In the genomic region with DNA sequence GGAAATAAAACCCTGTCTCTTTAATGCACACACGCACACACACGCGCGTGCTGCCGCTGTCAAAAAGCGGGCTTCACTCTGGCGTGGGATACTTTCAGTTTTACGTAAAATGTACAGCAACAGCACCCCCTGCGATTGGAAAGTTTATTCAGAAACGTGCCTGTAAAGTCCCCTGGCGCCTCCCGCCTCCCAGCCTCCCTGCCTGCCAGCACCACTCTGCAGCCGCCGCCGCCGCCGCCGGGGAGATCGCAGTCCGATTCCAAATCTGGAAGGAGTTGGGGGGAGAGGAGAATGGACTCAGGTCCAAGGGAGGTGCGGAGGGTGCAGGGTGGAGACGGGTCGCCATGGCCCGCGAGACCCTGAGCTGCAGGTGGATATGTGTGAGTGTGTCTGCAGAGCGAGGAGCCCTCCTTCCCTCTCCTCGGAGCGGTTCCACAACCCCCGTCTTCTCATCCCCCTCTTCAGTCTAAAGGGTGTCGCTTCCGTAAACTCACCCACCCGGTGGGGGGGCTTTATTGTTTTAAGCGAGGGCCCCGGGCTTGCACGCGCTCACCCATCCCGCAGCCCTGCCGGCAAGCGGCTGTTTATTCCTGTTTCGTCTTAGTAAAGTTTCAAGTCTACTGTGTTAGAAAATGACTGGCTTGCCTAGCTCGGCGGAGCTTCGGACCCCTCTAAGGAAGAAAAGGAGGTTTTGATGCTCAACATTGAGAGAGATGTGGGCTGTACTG, we compare ENCODE assay signal across 8 cellular contexts. TPM values are rescaled to one million over a fixed set of nuclear protein-coding genes. Genes with fewer than 3 reads are reported as not detected.
DNase-seq lines count a peak whose midpoint lies in the region; ATAC-seq and FAIRE-seq lines count a peak whose summit lies in the region.

No MANE protein-coding gene starts in this region.

- FAIRE-seq in G401.6 (lab: Jason Lieb, UNC), result peak; percentile 78

- DNase-seq in SHP77 (lab: John Stamatoyannopoulos, UW) (peak; percentile 47 to 66), hepatic stellate cell (ENCODE audit: low spot score) (peak; percentile 59), sciatic nerve (ENCODE audit: low spot score) (no peak), COLO829 (ENCODE audit: low spot score) (no peak)
- peak; percentile 65 for DNase-seq in activated naive CD8-positive, alpha-beta T cell treated with anti-CD3 and anti-CD28 coated beads, Interleukin-2, amount 50 U/mL, for 24 hours

- peaks cover 67% of the 10 kb centered on the region for H3K27me3 Mint-ChIP-seq in activated naive CD8-positive, alpha-beta T cell treated with anti-CD3 and anti-CD28 coated beads, Interleukin-2, amount 50 U/mL, for 24 hours

- H3K36me3 ChIP-seq in HUES64 (ENCODE audit: insufficient read depth, low read length), result no peaks in the 10 kb centered on the region

- H3K9ac ChIP-seq in HUES64 (ENCODE audit: low read depth, low read length), result peak overlapping the region; percentile 63; the same call in 1 of the 2 replicates

- WGBS in HUES64, result under 1% methylated on average over 40 of the region's 43 CpGs

- peak; percentile 36 for ATAC-seq in GM21515 (IDR thresholded peaks at IDR 0.05; ENCODE audit: unreplicated experiment)
- peak; percentile 51 for ATAC-seq in activated naive CD8-positive, alpha-beta T cell treated with anti-CD3 and anti-CD28 coated beads, Interleukin-2, amount 50 U/mL, for 24 hours
- ATAC-seq in sciatic nerve, result peak; percentile 30

- peak overlapping the region; percentile 99; the same call in 1 of the 2 replicates for H3K27ac ChIP-seq in HUES64 (ENCODE audit: low read depth, low read length)

- H3K36me3 Mint-ChIP-seq in activated naive CD8-positive, alpha-beta T cell treated with anti-CD3 and anti-CD28 coated beads, Interleukin-2, amount 50 U/mL, for 24 hours (ENCODE audit: low read depth), result peaks cover 1% of the 10 kb centered on the region

- no peaks in the 10 kb centered on the region for H3K9me3 ChIP-seq in HUES64 (ENCODE audit: insufficient read depth, low read depth, low read length)

- H3K4me1 ChIP-seq in HUES64 (ENCODE audit: insufficient read depth, low read length), result peaks cover 12% of the 10 kb centered on the region

- H3K4me3 Mint-ChIP-seq in activated naive CD8-positive, alpha-beta T cell treated with anti-CD3 and anti-CD28 coated beads, Interleukin-2, amount 50 U/mL, for 24 hours, result peak overlapping the region; percentile 81

- no peaks in the 10 kb centered on the region for H3K9me3 Mint-ChIP-seq in activated naive CD8-positive, alpha-beta T cell treated with anti-CD3 and anti-CD28 coated beads, Interleukin-2, amount 50 U/mL, for 24 hours

- H3K27ac Mint-ChIP-seq in activated naive CD8-positive, alpha-beta T cell treated with anti-CD3 and anti-CD28 coated beads, Interleukin-2, amount 50 U/mL, for 24 hours, result peak overlapping the region; percentile 74

- intact Hi-C loops in sciatic nerve (cut with DNase I), result no loop called here

- H3K27me3 ChIP-seq in HUES64 (ENCODE audit: insufficient read depth, low read length), result peaks cover 60% of the 10 kb centered on the region

- H3K4me1 Mint-ChIP-seq in activated naive CD8-positive, alpha-beta T cell treated with anti-CD3 and anti-CD28 coated beads, Interleukin-2, amount 50 U/mL, for 24 hours, result peaks cover 41% of the 10 kb centered on the region

- H3K4me3 ChIP-seq in HUES64 (ENCODE audit: low read length), result peak overlapping the region; percentile 79

RNA-seq across cellular contexts. Expression of gene BCL11A, which starts 1.8 kb away (rescaled TPM):
- polyA plus RNA-seq in HUES64 (2013, experiment 1 of 2), result 26.0 TPM
- polyA plus RNA-seq in HUES64 (2013, experiment 2 of 2), result 23.2 TPM
- total RNA-seq in sciatic nerve, result 1.6 TPM

Comparison
In these comparisons a context has a peak if more than half of its experiments do, and no peak if none do; other contexts are left out.
1. DNase-seq: peak in SHP77 (2 of 2), activated naive CD8-positive, alpha-beta T cell treated with anti-CD3 and anti-CD28 coated beads, Interleukin-2, amount 50 U/mL, for 24 hours (single experiment) and hepatic stellate cell (single experiment); none in sciatic nerve (single experiment) and COLO829 (single experiment).
2. Peak in every context shown above with its lines, with median percentiles within 50 percentile points of each other: ATAC-seq.